In genomic region chr11:65008016-65008415, GRCh38 we compare ENCODE assay signal across 34 cellular contexts. TPM values are rescaled to one million over a fixed set of nuclear protein-coding genes. Genes with fewer than 3 reads are reported as not detected.
A peak's percentile ranks its signal among the peaks of the same experiment; 100 is the strongest.
DNase-seq lines count a peak whose midpoint lies in the region; ATAC-seq, FAIRE-seq and TF ChIP-seq lines count a peak whose summit lies in the region.
"Had no signal": no experiment of that assay in that cellular context is flagged by ENCODE, and none has a peak within 500 bp of the region (broad histone marks: within the 10 kb centered on the region; RNA-seq: fewer than 3 reads in every experiment).

No MANE protein-coding gene starts in this region.

- H3K9ac ChIP-seq in DND-41 (ENCODE audit: low read depth, low read length) (no peak overlapping the region), K562 (ENCODE audit: insufficient read depth in 1 of 2, low read depth in 2 of 2, low read length in 2 of 2) (peak overlapping the region in 1 of 2 experiments; percentile 19; a peak in 1 of 4 replicates)
- H3K9ac ChIP-seq: KMS-11 had no signal

- H3K4me1 ChIP-seq in DND-41 (ENCODE audit: insufficient read depth, low read length), result peaks cover 4% of the 10 kb centered on the region
- peaks cover 2 to 8% of the 10 kb centered on the region in 2 experiments; a peak in 4 of 5 replicates for H3K4me1 ChIP-seq in K562 (replicated peaks in 1 of 2; ENCODE audit: control insufficient read depth in 2 of 2, insufficient read depth in 2 of 2, low read length in 2 of 2)
- H3K4me1 ChIP-seq: gastrocnemius medialis, HAP-1 had no signal

- H3K27ac ChIP-seq in DND-41 (ENCODE audit: low read length), result no peak overlapping the region
- no peak overlapping the region for H3K27ac ChIP-seq in K562 (ENCODE audit: extremely low read depth, low read depth, low read length)
- H3K27ac ChIP-seq: cardiac muscle cell, coronary artery, gastrocnemius medialis, KMS-11, Peyer's patch had no signal

- in situ Hi-C loops in K562 (cut with MboI), result no loop called here

- no peak for DNase-seq in DND-41
- DNase-seq in NB4 (ENCODE audit: low read depth), result peak; percentile 33
- no peak for DNase-seq in K562 (ENCODE audit: extremely low read depth in 1 of 4, low spot score in 3 of 4)
- peak in 29 of 42 donors; percentile 12 to 69 (median 38) for DNase-seq in head of caudate nucleus
- DNase-seq in activated T-cell treated with anti-CD3 and anti-CD28 coated beads, Interleukin-2, amount 50 U/mL, for 48 hours, result no peak
- DNase-seq in HuH-7.5 (ENCODE audit: low spot score), result no peak
- DNase-seq: activated CD4-positive, alpha-beta T cell treated with anti-CD3 and anti-CD28 coated beads for 48 hours; activated effector memory CD4-positive, alpha-beta T cell treated with Interleukin-2 at 50 U/mL for 16 hours; activated naive CD8-positive, alpha-beta T cell treated with anti-CD3 and anti-CD28 coated beads for 36 hours; anterior cingulate cortex; effector CD8-positive, alpha-beta T cell; gastrocnemius medialis; NCI-H1436; NCI-H345; NCI-H69; nephron progenitor cell; Peyer's patch; SIG-M5; stimulated activated naive B cell treated with anti-CD40 and anti-IgM and Interleukin-4, amounts not matched to agents 10 μg/mL and 1 μg/mL and 100 μg/mL, for 72 hours; substantia nigra; T-helper 9 cell had no signal

- intact Hi-C loops in K562 (cut with micrococcal nuclease), result no loop called here
- intact Hi-C loops in head of caudate nucleus (cut with DNase I), result no loop called here

- CTCF ChIA-PET in K562 (lab: Yijun Ruan, JAX; ENCODE audit: low intra/inter-chr PET ratio), result no interaction called here

- no peaks in the 10 kb centered on the region for H3K9me3 ChIP-seq in DND-41 (ENCODE audit: insufficient read depth, low read length, severe bottlenecking)
- H3K9me3 ChIP-seq in K562 (replicated peaks; ENCODE audit: control insufficient read depth, insufficient read depth, low read depth, low read length), result no peaks in the 10 kb centered on the region
- H3K9me3 ChIP-seq: gastrocnemius medialis, HAP-1, Peyer's patch had no signal

- 0 out of 2 replicates have a peak overlapping the region, but pooled peaks have one; percentile 17 for H2AFZ ChIP-seq in DND-41 (ENCODE audit: low read depth, low read length)
- no peak overlapping the region for H2AFZ ChIP-seq in K562 (ENCODE audit: low read depth, low read length)

- no peak for TF ChIP-seq POLR2A in NB4 (IDR thresholded peaks at IDR 0.05; ENCODE audit: extremely low read depth, insufficient read length)
- TF ChIP-seq POLR2A in K562 (conservative IDR thresholded peaks at IDR 0.05), result no peak

- TF ChIP-seq CTCF in DND-41 (IDR thresholded peaks at IDR 0.05; ENCODE audit: borderline replicate concordance, extremely low read depth, low read length, poor library complexity, severe bottlenecking) (no peak), NB4 (IDR thresholded peaks at IDR 0.05; ENCODE audit: low read depth, low read length) (no peak), K562 (IDR thresholded peaks at IDR 0.05 in 2 of 3, conservative IDR thresholded peaks at IDR 0.05 in 1 of 3; ENCODE audit: insufficient read depth in 2 of 3, low read depth in 1 of 3, low read length in 3 of 3) (0 out of 6 replicates have a peak, but pooled peaks of 1 of the 3 experiments have one; percentile 10)

- no peaks in the 10 kb centered on the region for H3K9me1 ChIP-seq in K562 (ENCODE audit: control insufficient read depth, insufficient read depth, low read length)

- no peaks in the 10 kb centered on the region for H3K27me3 ChIP-seq in DND-41 (ENCODE audit: insufficient read depth, low read length, poor library complexity)
- H3K27me3 ChIP-seq in K562 (ENCODE audit: control insufficient read depth in 2 of 2, insufficient read depth in 2 of 2, low read length in 2 of 2), result no peaks in the 10 kb centered on the region
- H3K27me3 ChIP-seq: cardiac muscle cell, gastrocnemius medialis, Peyer's patch had no signal

- POLR2A ChIA-PET in K562 (lab: Yijun Ruan, JAX), result interaction anchor here (0.9 kb wide), 1 partner anchor 11 kb away, joined by 3 read pairs; the partner anchor contains the start of gene BATF2

- BruUV-seq in K562 (replicated peaks; lab: Mats Ljungman, UMichigan), result no TSS peak

- no peak for FAIRE-seq in K562 (lab: Jason Lieb, UNC)
- FAIRE-seq: HTR-8/SVneo had no signal

- H3K36me3 ChIP-seq in DND-41 (ENCODE audit: insufficient read depth, low read length) (no peaks in the 10 kb centered on the region), K562 (ENCODE audit: control insufficient read depth, insufficient read depth, low read length) (no peaks in the 10 kb centered on the region)
- H3K36me3 ChIP-seq: cardiac muscle cell, gastrocnemius medialis, HAP-1, Peyer's patch had no signal

- WGBS in K562 (ENCODE audit: insufficient coverage, low coverage, missing lambda C conversion rate), result 42% methylated on average over 7 of the region's 7 CpGs

- ATAC-seq in DND-41 (ENCODE audit: insufficient read depth, low read depth), result no peak
- peak; percentile 26; the same call in 1 of the 3 replicates for ATAC-seq in K562
- no peak for ATAC-seq in HG03432 (IDR thresholded peaks at IDR 0.05; ENCODE audit: unreplicated experiment)
- ATAC-seq in HG02884 (IDR thresholded peaks at IDR 0.05; ENCODE audit: unreplicated experiment), result no peak
- ATAC-seq: gastrocnemius medialis; stimulated activated naive B cell treated with anti-CD40 and anti-IgM and Interleukin-4, amounts not matched to agents 10 μg/mL and 1 μg/mL and 100 μg/mL, for 72 hours had no signal

- H4K20me1 ChIP-seq in DND-41 (ENCODE audit: insufficient read depth, low read length) (no peaks in the 10 kb centered on the region), K562 (replicated peaks; ENCODE audit: control insufficient read depth, insufficient read depth, low read length) (no peaks in the 10 kb centered on the region)

- H3K79me2 ChIP-seq in DND-41 (ENCODE audit: insufficient read depth, low read length), result no peaks in the 10 kb centered on the region
- H3K79me2 ChIP-seq in K562 (ENCODE audit: control insufficient read depth, insufficient read depth, low read length), result no peaks in the 10 kb centered on the region

- TF ChIP-seq RAD21 in K562 (CRISPR knock-in tag; conservative IDR thresholded peaks at IDR 0.05 in 1 of 2, IDR thresholded peaks at IDR 0.05 in 1 of 2), result 0 out of 4 replicates have a peak, but pooled peaks of 1 of the 2 experiments have one; percentile 7

- H3K4me3 ChIP-seq in DND-41 (ENCODE audit: low read depth in 1 of 2, low read length in 2 of 2) (no peak overlapping the region), NB4 (ENCODE audit: low read depth, low read length) (no peak overlapping the region), K562 (no peak overlapping the region)
- H3K4me3 ChIP-seq: cardiac muscle cell, coronary artery, gastrocnemius medialis, HAP-1, Peyer's patch had no signal

- H3K4me2 ChIP-seq in DND-41 (ENCODE audit: insufficient read depth, low read length), result no peak overlapping the region
- H3K4me2 ChIP-seq in K562 (ENCODE audit: insufficient read depth, low read length), result no peak overlapping the region
- H3K4me2 ChIP-seq: KMS-11 had no signal

- TF ChIP-seq EP300 in K562 (IDR thresholded peaks at IDR 0.05; ENCODE audit: low read length), result no peak

RNA-seq across cellular contexts. Expression of gene ARL2, which starts 5.9 kb away (rescaled TPM):
- total RNA-seq in K562 (2011; cell fraction: chromatin; rRNA removed; ENCODE audit: low replicate concordance), result 9.7 and 25.1 TPM in 2 replicates
- total RNA-seq in K562 (2011; cell fraction: nucleolus; rRNA removed), result 32.9 and 34.2 TPM in 2 replicates
- 26.7 and 29.8 TPM in 2 replicates for total RNA-seq in K562 (2011; cell fraction: nucleoplasm; rRNA removed)
- 141 and 204 TPM in 2 replicates for total RNA-seq in K562 (2014; rRNA removed)
- 39.9 and 48.4 TPM in 2 replicates for total RNA-seq in K562 (2014; rRNA removed; fragmentation: Illumina TruSeq; extraction: Trizol)
- 88.1 and 90.6 TPM in 2 replicates for total RNA-seq in K562 (2015; rRNA removed; fragmentation: Illumina TruSeq; extraction: Trizol)
- 101 and 112 TPM in 2 replicates for total RNA-seq in K562 (2021)
- 114 and 171 TPM in 2 replicates for polyA plus RNA-seq in K562 (2011; rRNA removed)
- 207 and 325 TPM in 2 replicates for polyA plus RNA-seq in K562 (2011; cell fraction: cytosol; rRNA removed)
- 69.0 and 81.0 TPM in 2 replicates for polyA plus RNA-seq in K562 (2011; cell fraction: nucleus; rRNA removed)
- 121 and 156 TPM in 2 replicates for polyA plus RNA-seq in K562 (2012)
- polyA plus RNA-seq in K562 (2014; fragmentation: Illumina TruSeq; extraction: Trizol), result 92.2 and 138 TPM in 2 replicates
- 10 to 100 TPM in 1 of 2 experiments, 1 to 10 TPM in 1; 5.7 to 32.6 TPM for polyA plus RNA-seq in K562 (2014; fragmentation: Nextera tagmentation; extraction: Ambion mirVana)
- polyA plus RNA-seq in K562 (2014; rRNA removed), result 154 and 169 TPM in 2 replicates
- 33.6 and 35.6 TPM in 2 replicates for polyA minus RNA-seq in K562 (2011; rRNA and poly(A)+ RNA removed)
- 46.1 and 90.9 TPM in 2 replicates for polyA minus RNA-seq in K562 (2011; cell fraction: cytosol; rRNA and poly(A)+ RNA removed)
- polyA minus RNA-seq in K562 (2011; cell fraction: nucleus; rRNA and poly(A)+ RNA removed), result 9.3 and 19.7 TPM in 2 replicates

RNA-seq across cellular contexts. Expression of gene BATF2, which starts 11.2 kb away (rescaled TPM):
- 6.5 and 18.2 TPM in 2 replicates for total RNA-seq in K562 (2011; cell fraction: chromatin; rRNA removed; ENCODE audit: low replicate concordance)
- total RNA-seq in K562 (2011; cell fraction: nucleolus; rRNA removed), result 10.7 and 15.0 TPM in 2 replicates
- total RNA-seq in K562 (2011; cell fraction: nucleoplasm; rRNA removed), result 7.7 and 8.2 TPM in 2 replicates
- total RNA-seq in K562 (2014; rRNA removed), result 7.0 and 7.3 TPM in 2 replicates
- 2.5 and 3.1 TPM in 2 replicates for total RNA-seq in K562 (2014; rRNA removed; fragmentation: Illumina TruSeq; extraction: Trizol)
- 4.4 and 4.8 TPM in 2 replicates for total RNA-seq in K562 (2015; rRNA removed; fragmentation: Illumina TruSeq; extraction: Trizol)
- total RNA-seq in K562 (2021), result 8.7 TPM in 2 replicates
- 7.2 and 9.0 TPM in 2 replicates for polyA plus RNA-seq in K562 (2011; rRNA removed)
- 8.1 and 21.2 TPM in 2 replicates for polyA plus RNA-seq in K562 (2011; cell fraction: cytosol; rRNA removed)
- 5.7 and 9.2 TPM in 2 replicates for polyA plus RNA-seq in K562 (2011; cell fraction: nucleus; rRNA removed)
- polyA plus RNA-seq in K562 (2012), result 7.4 and 11.4 TPM in 2 replicates
- polyA plus RNA-seq in K562 (2014; fragmentation: Illumina TruSeq; extraction: Trizol), result 8.9 and 10.0 TPM in 2 replicates
- 1 to 10 TPM; 1.7 to 1.9 TPM for polyA plus RNA-seq in K562 (2014; fragmentation: Nextera tagmentation; extraction: Ambion mirVana)
- polyA plus RNA-seq in K562 (2014; rRNA removed), result 5.2 and 6.4 TPM in 2 replicates
- polyA minus RNA-seq in K562 (2011; rRNA and poly(A)+ RNA removed), result 4.9 and 7.0 TPM in 2 replicates
- polyA minus RNA-seq in K562 (2011; cell fraction: cytosol; rRNA and poly(A)+ RNA removed), result 5.3 and 7.1 TPM in 2 replicates
- 3.9 and 4.1 TPM in 2 replicates for polyA minus RNA-seq in K562 (2011; cell fraction: nucleus; rRNA and poly(A)+ RNA removed)
- total RNA-seq: activated CD8-positive, alpha-beta memory T cell treated with anti-CD3 and anti-CD28 coated beads for 36 hours; osteocyte had no signal
- polyA plus RNA-seq: cardiac muscle cell had no signal

RNA-seq across cellular contexts. Expression of gene SNX15, which starts 19.2 kb away (rescaled TPM):
- 4.7 and 12.8 TPM in 2 replicates for total RNA-seq in K562 (2011; cell fraction: chromatin; rRNA removed; ENCODE audit: low replicate concordance)
- 7.2 and 8.0 TPM in 2 replicates for total RNA-seq in K562 (2011; cell fraction: nucleolus; rRNA removed)
- total RNA-seq in K562 (2011; cell fraction: nucleoplasm; rRNA removed), result 6.2 and 10.2 TPM in 2 replicates
- total RNA-seq in K562 (2014; rRNA removed) (18.3 and 33.3 TPM in 2 replicates), K562 (2014; rRNA removed; fragmentation: Illumina TruSeq; extraction: Trizol) (6.9 and 8.3 TPM in 2 replicates), K562 (2015; rRNA removed; fragmentation: Illumina TruSeq; extraction: Trizol) (14.9 and 15.2 TPM in 2 replicates), K562 (2021) (21.3 and 27.8 TPM in 2 replicates)
- polyA plus RNA-seq in K562 (2011; rRNA removed) (4.5 and 13.3 TPM in 2 replicates), K562 (2014; fragmentation: Illumina TruSeq; extraction: Trizol) (20.1 and 24.7 TPM in 2 replicates), K562 (2014; fragmentation: Nextera tagmentation; extraction: Ambion mirVana) (1 to 10 TPM; 1.8 to 2.8 TPM), K562 (2014; rRNA removed) (18.2 and 19.5 TPM in 2 replicates)
- 14.2 and 17.5 TPM in 2 replicates for polyA plus RNA-seq in K562 (2011; cell fraction: cytosol; rRNA removed)
- 8.0 and 14.9 TPM in 2 replicates for polyA plus RNA-seq in K562 (2011; cell fraction: nucleus; rRNA removed)
- 20.3 and 31.1 TPM in 2 replicates for polyA plus RNA-seq in K562 (2012)
- polyA minus RNA-seq in K562 (2011; rRNA and poly(A)+ RNA removed), result 1.9 and 3.4 TPM in 2 replicates
- polyA minus RNA-seq in K562 (2011; cell fraction: cytosol; rRNA and poly(A)+ RNA removed), result 12.6 and 14.8 TPM in 2 replicates
- 2.3 and 4.2 TPM in 2 replicates for polyA minus RNA-seq in K562 (2011; cell fraction: nucleus; rRNA and poly(A)+ RNA removed)

RNA-seq across cellular contexts. Expression of gene SAC3D1, which starts 33.0 kb away (rescaled TPM):
- 3.9 and 9.1 TPM in 2 replicates for total RNA-seq in K562 (2011; cell fraction: chromatin; rRNA removed; ENCODE audit: low replicate concordance)
- total RNA-seq in K562 (2011; cell fraction: nucleolus; rRNA removed), result 11.5 and 16.6 TPM in 2 replicates
- total RNA-seq in K562 (2011; cell fraction: nucleoplasm; rRNA removed), result 7.3 and 7.9 TPM in 2 replicates
- 21.2 and 27.0 TPM in 2 replicates for total RNA-seq in K562 (2014; rRNA removed)
- total RNA-seq in K562 (2014; rRNA removed; fragmentation: Illumina TruSeq; extraction: Trizol), result 2.4 and 5.1 TPM in 2 replicates
- 14.8 and 17.0 TPM in 2 replicates for total RNA-seq in K562 (2015; rRNA removed; fragmentation: Illumina TruSeq; extraction: Trizol)
- 35.2 and 35.7 TPM in 2 replicates for total RNA-seq in K562 (2021)
- polyA plus RNA-seq in K562 (2011; rRNA removed), result 5.8 and 7.6 TPM in 2 replicates
- 13.3 and 46.2 TPM in 2 replicates for polyA plus RNA-seq in K562 (2011; cell fraction: cytosol; rRNA removed)
- 9.3 and 12.1 TPM in 2 replicates for polyA plus RNA-seq in K562 (2011; cell fraction: nucleus; rRNA removed)
- polyA plus RNA-seq in K562 (2012), result 19.9 and 22.1 TPM in 2 replicates
- polyA plus RNA-seq in K562 (2014; fragmentation: Illumina TruSeq; extraction: Trizol), result 4.0 and 9.0 TPM in 2 replicates
- polyA plus RNA-seq in K562 (2014; fragmentation: Nextera tagmentation; extraction: Ambion mirVana), result under 1 TPM; 0.20 to 0.80 TPM
- 23.8 and 25.4 TPM in 2 replicates for polyA plus RNA-seq in K562 (2014; rRNA removed)
- polyA minus RNA-seq in K562 (2011; rRNA and poly(A)+ RNA removed), result 5.2 TPM in 2 replicates
- 11.6 and 16.2 TPM in 2 replicates for polyA minus RNA-seq in K562 (2011; cell fraction: cytosol; rRNA and poly(A)+ RNA removed)
- polyA minus RNA-seq in K562 (2011; cell fraction: nucleus; rRNA and poly(A)+ RNA removed), result 2.8 and 4.6 TPM in 2 replicates

RNA-seq across cellular contexts. Expression of gene MAJIN, which starts 36.1 kb away (rescaled TPM):
- 0.30 TPM in 1 of 2 replicates, not detected in the other for total RNA-seq in K562 (2011; cell fraction: chromatin; rRNA removed; ENCODE audit: low replicate concordance)
- total RNA-seq in K562 (2011; cell fraction: nucleolus; rRNA removed), result 0.33 TPM in 1 of 2 replicates, not detected in the other
- 0.38 TPM in 1 of 2 replicates, not detected in the other for total RNA-seq in K562 (2011; cell fraction: nucleoplasm; rRNA removed)
- total RNA-seq in K562 (2014; rRNA removed) (0.12 TPM in 1 of 2 replicates, not detected in the other), K562 (2014; rRNA removed; fragmentation: Illumina TruSeq; extraction: Trizol) (0.18 and 0.29 TPM in 2 replicates), K562 (2015; rRNA removed; fragmentation: Illumina TruSeq; extraction: Trizol) (0.68 and 0.83 TPM in 2 replicates), K562 (2021) (0.24 TPM in 1 of 2 replicates, not detected in the other)
- polyA plus RNA-seq in K562 (2011; rRNA removed) (0.28 and 0.42 TPM in 2 replicates), K562 (2014; fragmentation: Illumina TruSeq; extraction: Trizol) (0.39 TPM in 1 of 2 replicates, not detected in the other), K562 (2014; fragmentation: Nextera tagmentation; extraction: Ambion mirVana) (under 1 TPM in 1 of 2 experiments, not detected in 1; 0.21 TPM), K562 (2014; rRNA removed) (0.17 and 0.30 TPM in 2 replicates)
- 0.63 and 1.4 TPM in 2 replicates for polyA plus RNA-seq in K562 (2011; cell fraction: cytosol; rRNA removed)
- polyA plus RNA-seq in K562 (2011; cell fraction: nucleus; rRNA removed), result 0.13 and 0.74 TPM in 2 replicates
- 0.09 and 0.15 TPM in 2 replicates for polyA plus RNA-seq in K562 (2012)
- polyA minus RNA-seq in K562 (2011; rRNA and poly(A)+ RNA removed), result 0.11 and 0.21 TPM in 2 replicates
- not detected in 2 replicates for polyA minus RNA-seq in K562 (2011; cell fraction: cytosol; rRNA and poly(A)+ RNA removed)
- polyA minus RNA-seq in K562 (2011; cell fraction: nucleus; rRNA and poly(A)+ RNA removed), result not detected in 2 replicates
- total RNA-seq: activated CD8-positive, alpha-beta memory T cell treated with anti-CD3 and anti-CD28 coated beads for 36 hours; cardiac muscle cell; gastrocnemius medialis; osteocyte; Peyer's patch; skeletal muscle tissue had no signal
- polyA plus RNA-seq: AG04450, BJ, esophagus had no signal

Comparison
In these comparisons a context has a peak if more than half of its experiments do, and no peak if none do; other contexts are left out.
1. DNase-seq: peak in NB4 (single experiment) and head of caudate nucleus (29 of 42); none in DND-41 (single experiment), K562 (0 of 4), activated T-cell treated with anti-CD3 and anti-CD28 coated beads, Interleukin-2, amount 50 U/mL, for 48 hours (0 of 2) and HuH-7.5 (single experiment).